In genomic region chr22:38793721-38794466, GRCh38 we compare ENCODE assay signal across 1 cellular context.
TF ChIP-seq lines count a peak whose summit lies in the region.

Gene DNAL4, minus strand, starts transcription at chr22:38794143. Its CDS starts 11,412 bp downstream, at chr22:38782731.

TF ChIP-seq in HepG2, 621 proteins besides CTCF, POLR2A, EP300 and RAD21 (continued from another document):
- TF ChIP-seq ZNF746 (CRISPR knock-in tag; IDR thresholded peaks at IDR 0.05), result 0 out of 2 replicates have a peak, but pooled peaks have one; percentile 44
- no peak for TF ChIP-seq NFKBIZ (CRISPR knock-in tag; IDR thresholded peaks at IDR 0.05)
- TF ChIP-seq HMG20B (CRISPR knock-in tag; conservative IDR thresholded peaks at IDR 0.05), result no peak
- no peak for TF ChIP-seq ZFAT (CRISPR knock-in tag; conservative IDR thresholded peaks at IDR 0.05)
